Comparison of ENCODE assay signal across 8 cellular contexts in genomic region chr6:111805511-111806181, GRCh38.
DNase-seq lines count a peak whose midpoint lies in the region; ATAC-seq and TF ChIP-seq lines count a peak whose summit lies in the region.

No MANE protein-coding gene starts in this region.

- TF ChIP-seq POLR2A in NB4 (IDR thresholded peaks at IDR 0.05; ENCODE audit: extremely low read depth, insufficient read length): no peak

- peaks cover 70% of the 10 kb centered on the region for H3K4me1 Mint-ChIP-seq in activated naive CD8-positive, alpha-beta T cell treated with anti-CD3 and anti-CD28 coated beads, Interleukin-2, amount 10 ng/mL, durations not matched to agents 7 days and 5 days
- peaks cover 55% of the 10 kb centered on the region for H3K4me1 Mint-ChIP-seq in neural crest cell

- no peaks in the 10 kb centered on the region for H3K27me3 Mint-ChIP-seq in activated naive CD8-positive, alpha-beta T cell treated with anti-CD3 and anti-CD28 coated beads, Interleukin-2, amount 10 ng/mL, durations not matched to agents 7 days and 5 days
- H3K27me3 Mint-ChIP-seq in neural crest cell (ENCODE audit: low read depth): no peaks in the 10 kb centered on the region

- H3K4me3 Mint-ChIP-seq in activated naive CD8-positive, alpha-beta T cell treated with anti-CD3 and anti-CD28 coated beads, Interleukin-2, amount 10 ng/mL, durations not matched to agents 7 days and 5 days: peak overlapping the region; percentile 66
- H3K4me3 Mint-ChIP-seq in neural crest cell: no peak overlapping the region

- peak; percentile 47 for ATAC-seq in GM21786 (IDR thresholded peaks at IDR 0.05; ENCODE audit: unreplicated experiment)
- ATAC-seq in activated naive CD8-positive, alpha-beta T cell treated with anti-CD3 and anti-CD28 coated beads, Interleukin-2, amount 10 ng/mL, durations not matched to agents 7 days and 5 days (ENCODE audit: low read depth): peak; percentile 4

- H3K27ac Mint-ChIP-seq in activated naive CD8-positive, alpha-beta T cell treated with anti-CD3 and anti-CD28 coated beads, Interleukin-2, amount 10 ng/mL, durations not matched to agents 7 days and 5 days: peak overlapping the region; percentile 95
- peak overlapping the region; percentile 12 for H3K27ac Mint-ChIP-seq in neural crest cell (ENCODE audit: unreplicated experiment)

- peak overlapping the region; percentile 8; the same call in 1 of the 2 replicates for H3K4me3 ChIP-seq in GM08714 (ENCODE audit: low read length)
- H3K4me3 ChIP-seq in NB4 (ENCODE audit: low read depth, low read length): no peak overlapping the region

- POLR2A ChIA-PET in activated naive CD8-positive, alpha-beta T cell treated with anti-CD3 and anti-CD28 coated beads, Interleukin-2, amount 10 ng/mL, durations not matched to agents 7 days and 5 days (lab: Charles Lee): interaction anchor here (0.9 to 1.3 kb wide), 5 partner anchors 12 to 186 kb away, joined by 3 to 6 read pairs (median 4); no protein-coding TSS in a partner anchor

- no peaks in the 10 kb centered on the region for H3K9me3 Mint-ChIP-seq in activated naive CD8-positive, alpha-beta T cell treated with anti-CD3 and anti-CD28 coated beads, Interleukin-2, amount 10 ng/mL, durations not matched to agents 7 days and 5 days
- no peaks in the 10 kb centered on the region for H3K9me3 Mint-ChIP-seq in neural crest cell

- DNase-seq in NB4 (ENCODE audit: low read depth) (peak; percentile 62), neural crest cell (ENCODE audit: low read depth, low spot score) (no peak), DMS114 treated with DMSO at 0.1 percent for 48 hours (lab: John Stamatoyannopoulos, UW; ENCODE audit: unreplicated experiment) (no peak), iPS-NIHi11 (ENCODE audit: low spot score) (no peak), SIG-M5 (lab: John Stamatoyannopoulos, UW) (no peak)
- no peak for DNase-seq in activated naive CD8-positive, alpha-beta T cell treated with anti-CD3 and anti-CD28 coated beads, Interleukin-2, amount 10 ng/mL, durations not matched to agents 7 days and 5 days

- TF ChIP-seq CTCF in NB4 (IDR thresholded peaks at IDR 0.05; ENCODE audit: low read depth, low read length): no peak
- no peak for TF ChIP-seq CTCF in neural crest cell (conservative IDR thresholded peaks at IDR 0.05)

- H3K36me3 Mint-ChIP-seq in activated naive CD8-positive, alpha-beta T cell treated with anti-CD3 and anti-CD28 coated beads, Interleukin-2, amount 10 ng/mL, durations not matched to agents 7 days and 5 days: peaks cover 27% of the 10 kb centered on the region
- peaks cover 19% of the 10 kb centered on the region for H3K36me3 Mint-ChIP-seq in neural crest cell (ENCODE audit: low read depth)
